9 cellular contexts compared by ENCODE assay signal in the genomic region with DNA sequence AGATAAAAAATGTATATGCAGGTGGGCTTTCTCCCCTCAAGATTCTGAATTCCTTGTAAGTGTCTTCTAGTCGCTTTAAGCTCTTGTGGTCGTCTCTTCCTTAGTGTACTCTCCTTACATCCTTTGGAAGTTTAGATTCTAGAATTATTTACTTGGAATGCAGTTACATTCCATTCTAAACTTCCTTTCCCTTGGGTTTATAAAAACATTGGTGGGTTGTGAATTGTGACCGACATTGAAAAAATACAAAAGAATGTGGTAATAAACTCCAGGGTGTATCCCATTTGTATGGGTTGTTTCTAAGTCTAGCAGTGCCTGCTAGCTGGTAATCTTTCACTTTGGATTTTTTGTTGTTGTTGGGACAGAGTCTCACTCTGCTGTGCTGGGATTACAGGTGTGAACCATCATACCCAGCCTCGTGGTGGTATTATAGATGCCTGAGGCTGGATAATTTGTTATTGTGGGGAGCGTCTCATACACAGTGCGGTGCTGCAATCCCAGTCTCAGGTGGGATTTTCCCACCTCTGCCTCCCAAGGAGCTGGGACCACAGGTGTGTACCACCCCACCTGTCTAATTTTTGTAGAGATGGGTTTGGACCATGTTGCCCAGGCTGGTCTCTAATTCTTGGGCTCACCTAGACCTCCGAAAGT. TPM values are rescaled to one million over a fixed set of nuclear protein-coding genes. Genes with fewer than 3 reads are reported as not detected.
DNase-seq lines count a peak whose midpoint lies in the region; TF ChIP-seq lines count a peak whose summit lies in the region.
"Had no signal": no experiment of that assay in that cellular context is flagged by ENCODE, and none has a peak within 500 bp of the region (broad histone marks: within the 10 kb centered on the region; RNA-seq: fewer than 3 reads in every experiment).

No MANE protein-coding gene starts in this region.

- in situ Hi-C loops in astrocyte of the cerebellum (cut with HindIII; ENCODE audit: low sequenced_read_pairs) = no loop called here

- no peak for TF ChIP-seq POLR2A in tibial nerve (IDR thresholded peaks at IDR 0.05)

- no peak for DNase-seq in activated T-cell treated with anti-CD3 and anti-CD28 coated beads, Interleukin-2, amount 50 U/mL, for 24 hours
- DNase-seq in activated T-cell treated with anti-CD3 and anti-CD28 coated beads, Interleukin-2, amount 50 U/mL, for 48 hours = no peak
- DNase-seq in astrocyte of the cerebellum (ENCODE audit: low read depth) (peak; percentile 79), tibial nerve (ENCODE audit: low spot score in 2 of 2) (no peak), activated gamma-delta T cell treated with Interleukin-2 at 50 U/mL for 16 hours (no peak), DMS114 treated with DMSO at 0.1 percent for 48 hours (lab: John Stamatoyannopoulos, UW; ENCODE audit: unreplicated experiment) (no peak)
- DNase-seq in stimulated activated CD4-positive, alpha-beta T cell treated with anti-CD3 and anti-CD28 coated beads, Interleukin-2, amount 100 ng/mL, for 48 hours = no peak
- DNase-seq: activated CD8-positive, alpha-beta memory T cell treated with anti-CD3 and anti-CD28 coated beads, Interleukin-2, amount 50 U/mL, for 48 hours had no signal

- no peak for TF ChIP-seq RAD21 in liver (IDR thresholded peaks at IDR 0.05)

- H3K9me3 ChIP-seq in liver (ENCODE audit: control insufficient read depth in 4 of 4, low read length in 3 of 4) (no peaks in the 10 kb centered on the region), tibial nerve (no peaks in the 10 kb centered on the region)

- H3K4me3 ChIP-seq in astrocyte of the cerebellum (ENCODE audit: low read depth, low read length) (no peak overlapping the region), liver (ENCODE audit: low read depth in 1 of 3, low read length in 3 of 3) (no peak overlapping the region), tibial nerve (no peak overlapping the region)

- H3K36me3 Mint-ChIP-seq in activated T-cell treated with anti-CD3 and anti-CD28 coated beads, Interleukin-2, amount 50 U/mL, for 24 hours (ENCODE audit: low read depth) = peaks cover 87% of the 10 kb centered on the region

- TF ChIP-seq EP300 in tibial nerve (IDR thresholded peaks at IDR 0.05) = no peak

- peak overlapping the region; percentile 15 for H3K4me3 Mint-ChIP-seq in activated T-cell treated with anti-CD3 and anti-CD28 coated beads, Interleukin-2, amount 50 U/mL, for 24 hours

- H3K9ac ChIP-seq in liver (ENCODE audit: low read depth in 1 of 2, low read length in 2 of 2) = peak overlapping the region in 1 of 2 donors; percentile 57

- H3K27me3 ChIP-seq in liver (ENCODE audit: control insufficient read depth in 4 of 4, insufficient read depth in 4 of 4, low read length in 3 of 4) (no peaks in the 10 kb centered on the region), tibial nerve (no peaks in the 10 kb centered on the region)

- peak overlapping the region; percentile 99 for H3K27ac Mint-ChIP-seq in activated T-cell treated with anti-CD3 and anti-CD28 coated beads, Interleukin-2, amount 50 U/mL, for 24 hours

- peaks cover 93% of the 10 kb centered on the region for H3K4me1 Mint-ChIP-seq in activated T-cell treated with anti-CD3 and anti-CD28 coated beads, Interleukin-2, amount 50 U/mL, for 24 hours (ENCODE audit: low read depth)

- 61% methylated on average over 7 of the region's 7 CpGs for WGBS in liver
- WGBS in tibial nerve, 2 donors = 47 to 53% methylated on average over 7 of the region's 7 CpGs

- H3K36me3 ChIP-seq in liver (ENCODE audit: control insufficient read depth in 4 of 4, insufficient read depth in 3 of 4, low read depth in 1 of 4, low read length in 3 of 4) (no peaks in the 10 kb centered on the region), tibial nerve (no peaks in the 10 kb centered on the region)

- peaks cover 26 to 64% (median 51%) of the 10 kb centered on the region in 4 donors for H3K4me1 ChIP-seq in liver (ENCODE audit: control insufficient read depth in 4 of 4, insufficient read depth in 4 of 4, low read length in 3 of 4)
- peaks cover 0 to 92% (median 82%) of the 10 kb centered on the region in 4 donors for H3K4me1 ChIP-seq in tibial nerve

- H3K27me3 Mint-ChIP-seq in activated T-cell treated with anti-CD3 and anti-CD28 coated beads, Interleukin-2, amount 50 U/mL, for 24 hours = no peaks in the 10 kb centered on the region

- no peak for TF ChIP-seq CTCF in astrocyte of the cerebellum (IDR thresholded peaks at IDR 0.05; ENCODE audit: low read depth, low read length, missing control alignments)
- no peak for TF ChIP-seq CTCF in liver (IDR thresholded peaks at IDR 0.05; ENCODE audit: low read depth, low read length, missing input control)
- TF ChIP-seq CTCF in tibial nerve (IDR thresholded peaks at IDR 0.05) = no peak

- H3K27ac ChIP-seq in liver (ENCODE audit: low read depth in 1 of 2, low read length in 2 of 2) (peak overlapping the region; percentile 96 to 98), tibial nerve (peak overlapping the region; percentile 90 to 99 (median 98))

- no peaks in the 10 kb centered on the region for H3K9me3 Mint-ChIP-seq in activated T-cell treated with anti-CD3 and anti-CD28 coated beads, Interleukin-2, amount 50 U/mL, for 24 hours

TF ChIP-seq in liver, 16 proteins besides CTCF, POLR2A, EP300 and RAD21:
- TF ChIP-seq, protein P1, sequence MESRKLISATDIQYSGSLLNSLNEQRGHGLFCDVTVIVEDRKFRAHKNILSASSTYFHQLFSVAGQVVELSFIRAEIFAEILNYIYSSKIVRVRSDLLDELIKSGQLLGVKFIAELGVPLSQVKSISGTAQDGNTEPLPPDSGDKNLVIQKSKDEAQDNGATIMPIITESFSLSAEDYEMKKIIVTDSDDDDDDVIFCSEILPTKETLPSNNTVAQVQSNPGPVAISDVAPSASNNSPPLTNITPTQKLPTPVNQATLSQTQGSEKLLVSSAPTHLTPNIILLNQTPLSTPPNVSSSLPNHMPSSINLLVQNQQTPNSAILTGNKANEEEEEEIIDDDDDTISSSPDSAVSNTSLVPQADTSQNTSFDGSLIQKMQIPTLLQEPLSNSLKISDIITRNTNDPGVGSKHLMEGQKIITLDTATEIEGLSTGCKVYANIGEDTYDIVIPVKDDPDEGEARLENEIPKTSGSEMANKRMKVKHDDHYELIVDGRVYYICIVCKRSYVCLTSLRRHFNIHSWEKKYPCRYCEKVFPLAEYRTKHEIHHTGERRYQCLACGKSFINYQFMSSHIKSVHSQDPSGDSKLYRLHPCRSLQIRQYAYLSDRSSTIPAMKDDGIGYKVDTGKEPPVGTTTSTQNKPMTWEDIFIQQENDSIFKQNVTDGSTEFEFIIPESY (IDR thresholded peaks at IDR 0.05) = no peak
- TF ChIP-seq NR2F2 (IDR thresholded peaks at IDR 0.05) (no peak), FOXA1 (IDR thresholded peaks at IDR 0.05) (no peak), SP1 (IDR thresholded peaks at IDR 0.05) (no peak), FOXA2 (IDR thresholded peaks at IDR 0.05) (no peak), YY1 (IDR thresholded peaks at IDR 0.05) (no peak), RXRA (IDR thresholded peaks at IDR 0.05) (no peak)

RNA-seq across cellular contexts. Expression of gene CHD2, which starts 9.1 kb away (rescaled TPM):
- total RNA-seq in liver (10 to 100 TPM; 70.5 to 90.2 TPM), tibial nerve (100 to 1,000 TPM in 2 of 4 donors, 10 to 100 TPM in 2; 96.5 to 133 (median 102) TPM)
- 10 to 100 TPM; 13.9 to 28.3 TPM for polyA plus RNA-seq in liver
